Comparison of ENCODE assay signal across 1 cellular context in genomic region chr19:45403781-45404556, GRCh38.
TF ChIP-seq lines count a peak whose summit lies in the region.

No MANE protein-coding gene starts in this region.

TF ChIP-seq in K562, 482 proteins besides CTCF, POLR2A, EP300 and RAD21 (continued from another document and continues in another):
- TF ChIP-seq YY1 (IDR thresholded peaks at IDR 0.05; ENCODE audit: borderline replicate concordance in 1 of 3, control insufficient read depth in 1 of 3, extremely low read depth in 1 of 3, insufficient read depth in 3 of 3, insufficient read length in 1 of 3, insufficient replicate concordance in 2 of 3, low read depth in 1 of 3, low read length in 2 of 3) (no peak), REST (CRISPR knock-in tag; IDR thresholded peaks at IDR 0.05; ENCODE audit: low read depth) (no peak), ESRRB (CRISPR knock-in tag; IDR thresholded peaks at IDR 0.05; ENCODE audit: borderline replicate concordance) (no peak), CEBPG (CRISPR knock-in tag; IDR thresholded peaks at IDR 0.05) (no peak), CEBPG (tag; conservative IDR thresholded peaks at IDR 0.05 in 1 of 2, IDR thresholded peaks at IDR 0.05 in 1 of 2) (no peak), KHSRP (IDR thresholded peaks at IDR 0.05) (no peak), SMARCC2 (IDR thresholded peaks at IDR 0.05; ENCODE audit: low read depth) (no peak), ZBTB7A (IDR thresholded peaks at IDR 0.05; ENCODE audit: borderline replicate concordance, control insufficient read depth, low read depth, low read length) (peak; percentile 50; the same call in 1 of the 2 replicates), HNRNPH1 (optimal IDR thresholded peaks at IDR 0.05; ENCODE audit: low read depth, low read length) (no peak), CREBBP (IDR thresholded peaks at IDR 0.05; ENCODE audit: low read depth, low read length) (no peak), VEZF1 (CRISPR knock-in tag; IDR thresholded peaks at IDR 0.05) (peak; percentile 40; the same call in 1 of the 2 replicates), TGIF2 (CRISPR knock-in tag; IDR thresholded peaks at IDR 0.05) (no peak), HOMEZ (CRISPR knock-in tag; IDR thresholded peaks at IDR 0.05) (no peak), PYGO2 (tag; IDR thresholded peaks at IDR 0.05) (no peak), GABPA (tag; conservative IDR thresholded peaks at IDR 0.05; ENCODE audit: low read depth) (no peak), BDP1 (IDR thresholded peaks at IDR 0.05; ENCODE audit: insufficient read depth, insufficient read length) (no peak), STAG1 (CRISPR knock-in tag; IDR thresholded peaks at IDR 0.05; ENCODE audit: borderline replicate concordance) (no peak), CC2D1A (IDR thresholded peaks at IDR 0.05) (0 out of 2 replicates have a peak, but pooled peaks have one; percentile 15), RUNX1 (IDR thresholded peaks at IDR 0.05; ENCODE audit: low read depth) (no peak), ELF4 (CRISPR knock-in tag; IDR thresholded peaks at IDR 0.05) (no peak), CGGBP1 (CRISPR knock-in tag; IDR thresholded peaks at IDR 0.05) (no peak), ATF3 (IDR thresholded peaks at IDR 0.05) (0 out of 2 replicates have a peak, but pooled peaks have one; percentile 4), ATF3 (CRISPR knock-in tag; conservative IDR thresholded peaks at IDR 0.05) (no peak), E4F1 (CRISPR knock-in tag; IDR thresholded peaks at IDR 0.05; ENCODE audit: borderline replicate concordance) (no peak), SETDB1 (IDR thresholded peaks at IDR 0.05; ENCODE audit: low read length) (no peak), TRIM24 (IDR thresholded peaks at IDR 0.05) (no peak; a peak in 1 of 4 replicates), PHB2 (IDR thresholded peaks at IDR 0.05; ENCODE audit: low read depth) (no peak), ZNF695 (CRISPR knock-in tag; IDR thresholded peaks at IDR 0.05) (no peak), PPARD (CRISPR knock-in tag; IDR thresholded peaks at IDR 0.05) (no peak), ZNF57 (CRISPR knock-in tag; IDR thresholded peaks at IDR 0.05) (no peak), ZNF212 (CRISPR knock-in tag; IDR thresholded peaks at IDR 0.05) (no peak), BHLHE40 (IDR thresholded peaks at IDR 0.05; ENCODE audit: low read length) (no peak), ZNF23 (CRISPR knock-in tag; IDR thresholded peaks at IDR 0.05) (no peak), NFRKB (IDR thresholded peaks at IDR 0.05; ENCODE audit: low read depth) (no peak), TARDBP (IDR thresholded peaks at IDR 0.05) (no peak), ZBTB40 (IDR thresholded peaks at IDR 0.05) (no peak), ZBTB40 (CRISPR knock-in tag; IDR thresholded peaks at IDR 0.05) (no peak), NBN (IDR thresholded peaks at IDR 0.05; ENCODE audit: low read depth) (no peak), ZBTB26 (CRISPR knock-in tag; IDR thresholded peaks at IDR 0.05) (no peak), KLF16 (IDR thresholded peaks at IDR 0.05) (no peak), FOXK1 (CRISPR knock-in tag; IDR thresholded peaks at IDR 0.05; ENCODE audit: borderline replicate concordance) (no peak), PURB (CRISPR knock-in tag; IDR thresholded peaks at IDR 0.05; ENCODE audit: low read depth) (no peak), HMBOX1 (IDR thresholded peaks at IDR 0.05) (peak; percentile 95), FUS (optimal IDR thresholded peaks at IDR 0.05; ENCODE audit: low read depth, low read length) (no peak)
